8 cellular contexts compared by ENCODE assay signal in the genomic region with DNA sequence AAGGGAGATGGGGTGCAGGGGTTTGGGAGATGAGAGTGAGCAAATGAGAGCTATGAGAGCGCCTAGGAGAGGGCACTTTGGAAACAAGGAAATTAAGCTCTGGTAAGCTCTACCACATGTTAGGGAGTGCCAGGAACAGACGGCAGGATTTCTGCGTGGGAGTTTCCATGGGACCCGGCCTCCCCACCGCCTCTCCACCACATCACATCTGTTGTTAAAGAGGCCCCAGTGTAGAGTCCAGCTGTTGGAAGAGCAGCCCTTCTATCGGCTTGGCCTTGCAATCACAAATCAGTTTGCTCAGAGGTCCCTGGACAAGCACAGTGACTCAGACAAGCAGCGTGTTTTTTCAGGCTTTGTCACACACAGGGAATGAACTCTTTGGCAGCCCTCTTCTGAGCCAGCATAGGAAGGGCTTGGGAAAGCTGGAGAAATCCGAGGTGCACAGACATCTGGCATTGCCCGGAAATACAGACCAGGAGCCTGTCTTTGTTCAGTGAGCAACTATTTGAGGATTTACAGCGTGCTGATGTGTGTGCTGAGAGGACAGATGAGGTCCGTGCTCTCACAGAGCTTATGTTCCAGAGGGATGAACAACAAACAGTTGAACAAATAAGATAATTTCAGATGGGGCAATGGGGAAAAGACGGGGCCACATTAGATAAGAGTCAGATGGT.
DNase-seq lines count a peak whose midpoint lies in the region; ATAC-seq and TF ChIP-seq lines count a peak whose summit lies in the region.

No MANE protein-coding gene starts in this region.

- no peaks in the 10 kb centered on the region for H3K9me3 Mint-ChIP-seq in stimulated activated effector memory CD8-positive, alpha-beta T cell treated with anti-CD3 and anti-CD28 coated beads, Interleukin-12 subunit alpha, Interleukin-12 subunit beta, amount 100 ng/mL, for 72 hours

- no peaks in the 10 kb centered on the region for H3K36me3 Mint-ChIP-seq in stimulated activated effector memory CD8-positive, alpha-beta T cell treated with anti-CD3 and anti-CD28 coated beads, Interleukin-12 subunit alpha, Interleukin-12 subunit beta, amount 100 ng/mL, for 72 hours

- TF ChIP-seq CTCF in AG09319 (IDR thresholded peaks at IDR 0.05; ENCODE audit: low read depth, low read length) (no peak), omental fat pad (IDR thresholded peaks at IDR 0.05) (no peak)

- peaks cover 6% of the 10 kb centered on the region for H3K4me1 Mint-ChIP-seq in stimulated activated effector memory CD8-positive, alpha-beta T cell treated with anti-CD3 and anti-CD28 coated beads, Interleukin-12 subunit alpha, Interleukin-12 subunit beta, amount 100 ng/mL, for 72 hours

- peak; percentile 95 for DNase-seq in AG09319 (ENCODE audit: extremely low read depth, low read depth)
- peak; percentile 51 for DNase-seq in RKO (ENCODE audit: low spot score)
- peak; percentile 94 for DNase-seq in fibroblast of gingiva (ENCODE audit: low read depth)
- no peak for DNase-seq in omental fat pad (ENCODE audit: low spot score)
- DNase-seq in activated naive CD4-positive, alpha-beta T cell treated with Interleukin-2 at 50 U/mL for 16 hours: no peak
- no peak for DNase-seq in stimulated activated effector memory CD8-positive, alpha-beta T cell treated with anti-CD3 and anti-CD28 coated beads, Interleukin-12 subunit alpha, Interleukin-12 subunit beta, amount 100 ng/mL, for 72 hours (ENCODE audit: low spot score in 2 of 2)
- DNase-seq in germinal center (ENCODE audit: low spot score): no peak

- no peak overlapping the region for H3K27ac Mint-ChIP-seq in stimulated activated effector memory CD8-positive, alpha-beta T cell treated with anti-CD3 and anti-CD28 coated beads, Interleukin-12 subunit alpha, Interleukin-12 subunit beta, amount 100 ng/mL, for 72 hours

- ATAC-seq in omental fat pad (ENCODE audit: low FRiP score) (peak; percentile 66), HG03139 (IDR thresholded peaks at IDR 0.05; ENCODE audit: unreplicated experiment) (no peak)
- no peak for ATAC-seq in stimulated activated effector memory CD8-positive, alpha-beta T cell treated with anti-CD3 and anti-CD28 coated beads, Interleukin-12 subunit alpha, Interleukin-12 subunit beta, amount 100 ng/mL, for 72 hours

- H3K4me3 Mint-ChIP-seq in stimulated activated effector memory CD8-positive, alpha-beta T cell treated with anti-CD3 and anti-CD28 coated beads, Interleukin-12 subunit alpha, Interleukin-12 subunit beta, amount 100 ng/mL, for 72 hours: no peak overlapping the region

Comparison
In these comparisons a context has a peak if more than half of its experiments do, and no peak if none do; other contexts are left out.
1. DNase-seq: peak in AG09319 (single experiment), RKO (single experiment) and fibroblast of gingiva (single experiment); none in omental fat pad (single experiment), activated naive CD4-positive, alpha-beta T cell treated with Interleukin-2 at 50 U/mL for 16 hours (single experiment), stimulated activated effector memory CD8-positive, alpha-beta T cell treated with anti-CD3 and anti-CD28 coated beads, Interleukin-12 subunit alpha, Interleukin-12 subunit beta, amount 100 ng/mL, for 72 hours (0 of 2) and germinal center (single experiment).